19 cellular contexts compared by ENCODE assay signal in the genomic region with DNA sequence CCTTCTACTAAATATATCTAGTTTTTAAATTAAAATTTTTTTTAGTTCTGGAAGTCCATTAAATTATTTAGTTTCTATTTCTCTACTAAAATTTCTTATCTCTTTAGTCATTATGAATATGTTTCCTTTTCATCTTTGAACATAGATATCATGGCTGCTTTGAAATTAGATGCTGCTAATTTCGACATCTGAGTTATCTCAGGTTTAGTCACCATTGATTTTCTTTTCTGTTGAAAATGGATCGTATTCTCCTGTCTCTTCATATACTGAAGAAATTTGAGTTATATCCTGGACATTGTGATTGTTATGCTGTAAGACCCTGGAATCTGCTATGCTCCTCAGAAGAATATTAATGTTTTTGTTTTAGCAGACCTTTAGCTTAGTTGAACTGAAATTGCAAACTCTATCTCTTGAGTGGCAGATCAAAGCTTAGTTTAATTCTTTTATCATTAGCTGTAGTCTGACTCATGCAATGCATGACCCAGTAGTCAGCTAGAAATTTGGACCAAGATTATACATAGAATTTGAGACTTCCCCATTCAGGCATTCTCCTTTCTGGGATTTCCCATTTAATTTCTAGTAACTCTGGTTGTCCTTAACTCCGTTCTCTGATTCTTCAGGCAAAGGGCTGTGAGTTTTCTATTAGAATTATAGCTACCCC.
DNase-seq lines count a peak whose midpoint lies in the region; ATAC-seq, FAIRE-seq and TF ChIP-seq lines count a peak whose summit lies in the region.
"Had no signal": no experiment of that assay in that cellular context is flagged by ENCODE, and none has a peak within 500 bp of the region (broad histone marks: within the 10 kb centered on the region; RNA-seq: fewer than 3 reads in every experiment).

No MANE protein-coding gene starts in this region.

- no peaks in the 10 kb centered on the region for H3K4me1 Mint-ChIP-seq in GM23338
- H3K4me1 Mint-ChIP-seq: activated B cell treated with CpG ODN at 0.5 μM for 24 hours, naive B cell had no signal

- no peak overlapping the region for H3K4me2 ChIP-seq in GM23338

- peaks cover 0 to 3% of the 10 kb centered on the region in 2 donors for H3K9me3 ChIP-seq in kidney (ENCODE audit: control insufficient read depth in 1 of 2, low read length in 2 of 2)
- H3K9me3 ChIP-seq: lower lobe of right lung, pancreas, suprapubic skin had no signal

- DNase-seq in AG20443 (ENCODE audit: low spot score), result peak; percentile 11
- peak; percentile 70 for DNase-seq in HT1080 (ENCODE audit: low read depth)
- DNase-seq in astrocyte of the hippocampus (ENCODE audit: low read depth, low spot score), result peak; percentile 48
- DNase-seq in kidney, result no peak
- no peak for DNase-seq in SW 1271 (lab: John Stamatoyannopoulos, UW)
- no peak for DNase-seq in NOMO-1 treated with dmso at 0.1 percent for 144 hours (lab: John Stamatoyannopoulos, UW; ENCODE audit: unreplicated experiment)
- no peak for DNase-seq in GM23338 (ENCODE audit: low spot score)
- DNase-seq: activated B cell treated with CpG ODN at 0.5 μM for 24 hours; lower lobe of right lung; naive B cell; NCI-H2171 treated with DMSO at 0.1 percent for 48 hours; pancreas; small intestine; stimulated activated CD4-positive, alpha-beta T cell treated with anti-CD3 and anti-CD28 coated beads, Interleukin-4, amount 100 ng/mL, for 4 hours; stimulated activated CD8-positive, alpha-beta memory T cell treated with anti-CD3 and anti-CD28 coated beads, Interleukin-4, amount 100 ng/mL, for 48 hours; T-helper 1 cell had no signal

- no peak overlapping the region for H3K4me3 Mint-ChIP-seq in GM23338
- H3K4me3 Mint-ChIP-seq: activated B cell treated with CpG ODN at 0.5 μM for 24 hours; activated T-helper 1 cell treated with anti-CD3 and anti-CD28 coated beads, Interleukin-12 subunit alpha, Interleukin-12 subunit beta, Interleukin-2, Interleukin-4 antibody, amounts not matched to agents 30 ng/mL and 10 ng/mL and 1 ng/mL, durations not matched to agents 14 hours and 24 hours and 36 hours; naive B cell had no signal

- ATAC-seq in HG03039 (IDR thresholded peaks at IDR 0.05; ENCODE audit: unreplicated experiment), result no peak
- no peak for ATAC-seq in GM23338
- ATAC-seq: lower lobe of right lung, pancreas had no signal

- no peak overlapping the region for H3K4me3 ChIP-seq in kidney (ENCODE audit: low read length in 2 of 2)
- no peak overlapping the region for H3K4me3 ChIP-seq in GM23338
- H3K4me3 ChIP-seq: lower lobe of right lung, pancreas, suprapubic skin had no signal

- H3K4me1 ChIP-seq in kidney (ENCODE audit: control insufficient read depth in 1 of 2, insufficient read depth in 1 of 2, low read depth in 1 of 2, low read length in 2 of 2) (no peaks in the 10 kb centered on the region), GM23338 (ENCODE audit: insufficient read depth) (no peaks in the 10 kb centered on the region)
- H3K4me1 ChIP-seq: lower lobe of right lung, pancreas, suprapubic skin had no signal

- H3K36me3 ChIP-seq in kidney (ENCODE audit: control insufficient read depth in 1 of 2, insufficient read depth in 2 of 2, low read length in 2 of 2), result no peaks in the 10 kb centered on the region
- no peaks in the 10 kb centered on the region for H3K36me3 ChIP-seq in GM23338 (ENCODE audit: insufficient read depth)
- H3K36me3 ChIP-seq: lower lobe of right lung, pancreas, suprapubic skin had no signal

- no peaks in the 10 kb centered on the region for H3K27me3 Mint-ChIP-seq in GM23338 (ENCODE audit: insufficient read depth, low read depth, poor library complexity)
- H3K27me3 Mint-ChIP-seq: activated B cell treated with CpG ODN at 0.5 μM for 24 hours, naive B cell had no signal

- no peaks in the 10 kb centered on the region for H3K9me2 ChIP-seq in GM23338 (ENCODE audit: insufficient read depth)

- no peak overlapping the region for H3K27ac ChIP-seq in kidney (ENCODE audit: low read depth in 2 of 2, low read length in 2 of 2)
- no peak overlapping the region for H3K27ac ChIP-seq in GM23338 (ENCODE audit: low read depth)
- H3K27ac ChIP-seq: lower lobe of right lung, pancreas, suprapubic skin had no signal

- no peaks in the 10 kb centered on the region for H3K36me3 Mint-ChIP-seq in GM23338 (ENCODE audit: low read depth)
- H3K36me3 Mint-ChIP-seq: naive B cell had no signal

- no peak overlapping the region for H3K9ac ChIP-seq in kidney (ENCODE audit: low read length in 2 of 2)

- no peaks in the 10 kb centered on the region for H3F3A ChIP-seq in GM23338 (replicated peaks; ENCODE audit: low read depth)

- no peak overlapping the region for H2AFZ ChIP-seq in GM23338

- intact Hi-C loops in kidney (cut with DNase I), result no loop called here

- no peak for TF ChIP-seq CTCF in kidney (IDR thresholded peaks at IDR 0.05; ENCODE audit: borderline replicate concordance, extremely low read depth, insufficient read depth)
- no peak for TF ChIP-seq CTCF in GM23338 (conservative IDR thresholded peaks at IDR 0.05; ENCODE audit: low read depth in 2 of 2)

- no peaks in the 10 kb centered on the region for H3K27me3 ChIP-seq in GM23338 (ENCODE audit: insufficient read depth)
- H3K27me3 ChIP-seq: pancreas, suprapubic skin had no signal

- H4K20me1 ChIP-seq in GM23338 (replicated peaks; ENCODE audit: insufficient read depth), result no peaks in the 10 kb centered on the region; the same call in 1 of the 2 replicates

- no peak overlapping the region for H3K27ac Mint-ChIP-seq in GM23338
- H3K27ac Mint-ChIP-seq: activated B cell treated with CpG ODN at 0.5 μM for 24 hours; activated T-helper 1 cell treated with anti-CD3 and anti-CD28 coated beads, Interleukin-12 subunit alpha, Interleukin-12 subunit beta, Interleukin-2, Interleukin-4 antibody, amounts not matched to agents 30 ng/mL and 10 ng/mL and 1 ng/mL, durations not matched to agents 14 hours and 24 hours and 36 hours; naive B cell had no signal

- FAIRE-seq in kidney (lab: Jason Lieb, UNC), result peak; percentile 69
- FAIRE-seq: small intestine had no signal

- H3K9me3 Mint-ChIP-seq in GM23338, result peaks cover 3% of the 10 kb centered on the region; the same call in 1 of the 3 replicates

- H3K79me2 ChIP-seq in GM23338 (replicated peaks; ENCODE audit: insufficient read depth), result no peaks in the 10 kb centered on the region

TF ChIP-seq in GM23338, 12 proteins besides CTCF, POLR2A, EP300 and RAD21 (continues in another document):
- TF ChIP-seq, protein P1, sequence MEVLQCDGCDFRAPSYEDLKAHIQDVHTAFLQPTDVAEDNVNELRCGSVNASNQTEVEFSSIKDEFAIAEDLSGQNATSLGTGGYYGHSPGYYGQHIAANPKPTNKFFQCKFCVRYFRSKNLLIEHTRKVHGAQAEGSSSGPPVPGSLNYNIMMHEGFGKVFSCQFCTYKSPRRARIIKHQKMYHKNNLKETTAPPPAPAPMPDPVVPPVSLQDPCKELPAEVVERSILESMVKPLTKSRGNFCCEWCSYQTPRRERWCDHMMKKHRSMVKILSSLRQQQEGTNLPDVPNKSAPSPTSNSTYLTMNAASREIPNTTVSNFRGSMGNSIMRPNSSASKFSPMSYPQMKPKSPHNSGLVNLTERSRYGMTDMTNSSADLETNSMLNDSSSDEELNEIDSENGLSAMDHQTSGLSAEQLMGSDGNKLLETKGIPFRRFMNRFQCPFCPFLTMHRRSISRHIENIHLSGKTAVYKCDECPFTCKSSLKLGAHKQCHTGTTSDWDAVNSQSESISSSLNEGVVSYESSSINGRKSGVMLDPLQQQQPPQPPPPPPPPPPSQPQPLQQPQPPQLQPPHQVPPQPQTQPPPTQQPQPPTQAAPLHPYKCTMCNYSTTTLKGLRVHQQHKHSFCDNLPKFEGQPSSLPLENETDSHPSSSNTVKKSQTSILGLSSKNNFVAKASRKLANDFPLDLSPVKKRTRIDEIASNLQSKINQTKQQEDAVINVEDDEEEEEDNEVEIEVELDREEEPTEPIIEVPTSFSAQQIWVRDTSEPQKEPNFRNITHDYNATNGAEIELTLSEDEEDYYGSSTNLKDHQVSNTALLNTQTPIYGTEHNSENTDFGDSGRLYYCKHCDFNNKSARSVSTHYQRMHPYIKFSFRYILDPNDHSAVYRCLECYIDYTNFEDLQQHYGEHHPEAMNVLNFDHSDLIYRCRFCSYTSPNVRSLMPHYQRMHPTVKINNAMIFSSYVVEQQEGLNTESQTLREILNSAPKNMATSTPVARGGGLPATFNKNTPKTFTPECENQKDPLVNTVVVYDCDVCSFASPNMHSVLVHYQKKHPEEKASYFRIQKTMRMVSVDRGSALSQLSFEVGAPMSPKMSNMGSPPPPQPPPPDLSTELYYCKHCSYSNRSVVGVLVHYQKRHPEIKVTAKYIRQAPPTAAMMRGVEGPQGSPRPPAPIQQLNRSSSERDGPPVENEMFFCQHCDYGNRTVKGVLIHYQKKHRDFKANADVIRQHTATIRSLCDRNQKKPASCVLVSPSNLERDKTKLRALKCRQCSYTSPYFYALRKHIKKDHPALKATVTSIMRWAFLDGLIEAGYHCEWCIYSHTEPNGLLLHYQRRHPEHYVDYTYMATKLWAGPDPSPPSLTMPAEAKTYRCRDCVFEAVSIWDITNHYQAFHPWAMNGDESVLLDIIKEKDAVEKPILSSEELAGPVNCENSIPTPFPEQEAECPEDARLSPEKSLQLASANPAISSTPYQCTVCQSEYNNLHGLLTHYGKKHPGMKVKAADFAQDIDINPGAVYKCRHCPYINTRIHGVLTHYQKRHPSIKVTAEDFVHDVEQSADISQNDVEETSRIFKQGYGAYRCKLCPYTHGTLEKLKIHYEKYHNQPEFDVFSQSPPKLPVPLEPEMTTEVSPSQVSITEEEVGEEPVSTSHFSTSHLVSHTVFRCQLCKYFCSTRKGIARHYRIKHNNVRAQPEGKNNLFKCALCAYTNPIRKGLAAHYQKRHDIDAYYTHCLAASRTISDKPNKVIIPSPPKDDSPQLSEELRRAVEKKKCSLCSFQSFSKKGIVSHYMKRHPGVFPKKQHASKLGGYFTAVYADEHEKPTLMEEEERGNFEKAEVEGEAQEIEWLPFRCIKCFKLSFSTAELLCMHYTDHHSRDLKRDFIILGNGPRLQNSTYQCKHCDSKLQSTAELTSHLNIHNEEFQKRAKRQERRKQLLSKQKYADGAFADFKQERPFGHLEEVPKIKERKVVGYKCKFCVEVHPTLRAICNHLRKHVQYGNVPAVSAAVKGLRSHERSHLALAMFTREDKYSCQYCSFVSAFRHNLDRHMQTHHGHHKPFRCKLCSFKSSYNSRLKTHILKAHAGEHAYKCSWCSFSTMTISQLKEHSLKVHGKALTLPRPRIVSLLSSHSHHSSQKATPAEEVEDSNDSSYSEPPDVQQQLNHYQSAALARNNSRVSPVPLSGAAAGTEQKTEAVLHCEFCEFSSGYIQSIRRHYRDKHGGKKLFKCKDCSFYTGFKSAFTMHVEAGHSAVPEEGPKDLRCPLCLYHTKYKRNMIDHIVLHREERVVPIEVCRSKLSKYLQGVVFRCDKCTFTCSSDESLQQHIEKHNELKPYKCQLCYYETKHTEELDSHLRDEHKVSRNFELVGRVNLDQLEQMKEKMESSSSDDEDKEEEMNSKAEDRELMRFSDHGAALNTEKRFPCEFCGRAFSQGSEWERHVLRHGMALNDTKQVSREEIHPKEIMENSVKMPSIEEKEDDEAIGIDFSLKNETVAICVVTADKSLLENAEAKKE (CRISPR knock-in tag; IDR thresholded peaks at IDR 0.05), result no peak
- no peak for TF ChIP-seq EZH2phosphoT487 (IDR thresholded peaks at IDR 0.05; ENCODE audit: unreplicated experiment)
- TF ChIP-seq ZNF331 (CRISPR knock-in tag; IDR thresholded peaks at IDR 0.05; ENCODE audit: low read depth), result no peak
- TF ChIP-seq CREB1 (CRISPR knock-in tag; IDR thresholded peaks at IDR 0.05; ENCODE audit: low read depth), result no peak
- TF ChIP-seq ZNF114 (CRISPR knock-in tag; IDR thresholded peaks at IDR 0.05), result no peak

Comparison
In these comparisons a context has a peak if more than half of its experiments do, and no peak if none do; other contexts are left out.
1. DNase-seq: peak in AG20443 (single experiment), HT1080 (single experiment) and astrocyte of the hippocampus (single experiment); none in kidney (single experiment), SW 1271 (0 of 2), NOMO-1 treated with dmso at 0.1 percent for 144 hours (single experiment) and GM23338 (single experiment).